22 cellular contexts compared by ENCODE assay signal in genomic region chr5:89191374-89191773, GRCh38.
"Had no signal": no experiment of that assay in that cellular context is flagged by ENCODE, and none has a peak within 500 bp of the region (broad histone marks: within the 10 kb centered on the region; RNA-seq: fewer than 3 reads in every experiment).

No MANE protein-coding gene starts in this region.

- H3K27me3 ChIP-seq: breast epithelium had no signal

- DNase-seq: activated CD4-positive, alpha-beta memory T cell treated with anti-CD3 and anti-CD28 coated beads, Interleukin-2, amount 10 ng/mL, durations not matched to agents 7 days and 5 days; activated CD4-positive, alpha-beta T cell treated with anti-CD3 and anti-CD28 coated beads for 36 hours; activated CD4-positive, alpha-beta T cell treated with anti-CD3 and anti-CD28 coated beads, Interleukin-2, amount 50 U/mL, for 1 hour; activated CD8-positive, alpha-beta memory T cell treated with anti-CD3 and anti-CD28 coated beads, Interleukin-2, amount 50 U/mL, for 4 hours; activated gamma-delta T cell treated with Interleukin-2 at 50 U/mL for 16 hours; activated naive CD4-positive, alpha-beta T cell treated with anti-CD3 and anti-CD28 coated beads, Interleukin-2, amount 10 ng/mL, durations not matched to agents 7 days and 5 days; activated naive CD8-positive, alpha-beta T cell treated with anti-CD3 and anti-CD28 coated beads for 36 hours; activated T-cell treated with anti-CD3 and anti-CD28 coated beads, Interleukin-2, amount 50 U/mL, for 72 hours; caudate nucleus; NCI-H1105 treated with DMSO at 0.1 percent for 48 hours; NCI-H1436 treated with DMSO at 0.1 percent for 48 hours; NCI-H187; NCI-H2081; NCI-H510A treated with DMSO at 0.1 percent for 48 hours; NCI-H69; NK-92 treated with Interleukin-12 subunit alpha and Interleukin-12 subunit beta, amount 100 ng/mL, for 24 hours; SHP77; T-cell; T-helper 2 cell; T1000; WERI-Rb-1 had no signal

- H3K27ac ChIP-seq: breast epithelium, WERI-Rb-1 had no signal

- H3K4me1 ChIP-seq: breast epithelium had no signal

- H3K36me3 ChIP-seq: breast epithelium, WERI-Rb-1 had no signal

- ATAC-seq: activated CD4-positive, alpha-beta T cell treated with anti-CD3 and anti-CD28 coated beads for 36 hours; activated T-cell treated with anti-CD3 and anti-CD28 coated beads, Interleukin-2, amount 50 U/mL, for 72 hours; T-cell had no signal

- H3K4me3 ChIP-seq: breast epithelium had no signal
